Comparison of ENCODE assay signal across 21 cellular contexts in the genomic region with DNA sequence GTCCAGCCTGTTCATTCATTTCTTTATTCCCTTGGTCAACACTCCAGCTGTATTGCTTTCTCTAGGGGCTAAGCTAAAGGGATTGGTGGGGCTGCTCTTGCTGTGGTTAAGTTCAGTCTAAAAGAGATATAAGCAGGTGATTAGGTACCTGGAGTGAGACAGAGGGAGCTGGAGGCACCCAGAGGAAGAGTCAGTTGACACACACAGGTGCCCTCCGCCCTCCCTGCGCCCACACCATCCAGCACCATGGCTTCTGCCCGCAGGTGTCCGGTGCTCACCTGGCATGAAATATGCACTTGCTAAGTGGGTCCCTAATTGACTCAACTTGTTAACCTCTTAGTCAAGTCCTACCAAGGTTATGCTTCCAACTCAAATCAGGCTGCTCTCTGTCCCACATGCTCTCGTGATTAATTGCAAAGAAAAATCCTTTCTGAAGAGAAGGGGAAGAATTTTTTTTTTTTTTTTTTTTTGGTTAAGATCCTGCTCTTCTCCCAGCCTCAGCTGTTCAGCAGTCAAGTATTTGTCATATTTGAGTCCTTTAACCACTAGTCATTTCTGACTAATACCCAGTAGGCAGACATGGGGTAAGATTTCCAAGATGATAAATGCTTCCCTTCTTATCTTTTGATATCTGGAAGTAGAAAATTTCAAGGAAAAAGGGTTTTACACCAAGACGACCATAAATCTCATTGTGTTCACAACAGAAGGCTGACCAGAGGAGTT.
"Had no signal": no experiment of that assay in that cellular context is flagged by ENCODE, and none has a peak within 500 bp of the region (broad histone marks: within the 10 kb centered on the region; RNA-seq: fewer than 3 reads in every experiment).

No MANE protein-coding gene starts in this region.

- H3K9me3 ChIP-seq: gastroesophageal sphincter, sigmoid colon, thoracic aorta had no signal

- ATAC-seq: gastroesophageal sphincter, left ventricle myocardium superior had no signal

- H3K4me1 Mint-ChIP-seq: activated naive CD4-positive, alpha-beta T cell treated with anti-CD3 and anti-CD28 coated beads, Interleukin-2, amount 10 ng/mL, durations not matched to agents 7 days and 5 days; endodermal cell had no signal

- H3K27me3 ChIP-seq: sigmoid colon had no signal

- H3K27ac ChIP-seq: gastroesophageal sphincter, sigmoid colon, thoracic aorta had no signal

- H3K4me3 ChIP-seq: gastroesophageal sphincter, sigmoid colon, thoracic aorta had no signal

- H3K9me3 Mint-ChIP-seq: activated naive CD4-positive, alpha-beta T cell treated with anti-CD3 and anti-CD28 coated beads, Interleukin-2, amount 10 ng/mL, durations not matched to agents 7 days and 5 days; endodermal cell; nephron progenitor cell; type B pancreatic cell had no signal

- H3K4me1 ChIP-seq: gastroesophageal sphincter, sigmoid colon had no signal

- H3K36me3 ChIP-seq: gastroesophageal sphincter, sigmoid colon, thoracic aorta had no signal

- H3K27ac Mint-ChIP-seq: activated naive CD4-positive, alpha-beta T cell treated with anti-CD3 and anti-CD28 coated beads, Interleukin-2, amount 10 ng/mL, durations not matched to agents 7 days and 5 days; endodermal cell; nephron progenitor cell; type B pancreatic cell had no signal

- DNase-seq: activated CD4-positive, alpha-beta T cell treated with anti-CD3 and anti-CD28 coated beads for 4 hours; activated CD4-positive, alpha-beta T cell treated with anti-CD3 and anti-CD28 coated beads, Interleukin-2, amount 50 U/mL, for 48 hours; activated CD4-positive, CD25-positive, alpha-beta regulatory T cell; activated effector memory CD4-positive, alpha-beta T cell treated with anti-CD3 and anti-CD28 coated beads, Interleukin-2, amount 50 U/mL, for 16 hours; activated naive CD4-positive, alpha-beta T cell treated with anti-CD3 and anti-CD28 coated beads, Interleukin-2, amount 10 ng/mL, durations not matched to agents 7 days and 5 days; amygdala; cortex of kidney; endodermal cell; head of caudate nucleus; hypothalamus; left ventricle myocardium superior; nephron progenitor cell; nucleus accumbens; posterior cingulate gyrus; sigmoid colon; stimulated activated CD4-positive, alpha-beta T cell treated with anti-CD3 and anti-CD28 coated beads, Interleukin-2, amount 100 ng/mL, for 48 hours; stimulated activated naive CD4-positive, alpha-beta T cell treated with Interleukin-2 at 50 U/mL for 16 hours; T-helper 9 cell had no signal

- H3K36me3 Mint-ChIP-seq: activated naive CD4-positive, alpha-beta T cell treated with anti-CD3 and anti-CD28 coated beads, Interleukin-2, amount 10 ng/mL, durations not matched to agents 7 days and 5 days; type B pancreatic cell had no signal

- H3K4me3 Mint-ChIP-seq: activated naive CD4-positive, alpha-beta T cell treated with anti-CD3 and anti-CD28 coated beads, Interleukin-2, amount 10 ng/mL, durations not matched to agents 7 days and 5 days; endodermal cell; nephron progenitor cell; type B pancreatic cell had no signal
